Comparison of ENCODE assay signal across 20 cellular contexts in genomic region chr1:31310131-31310530, GRCh38.
"Had no signal": no experiment of that assay in that cellular context is flagged by ENCODE, and none has a peak within 500 bp of the region (broad histone marks: within the 10 kb centered on the region; RNA-seq: fewer than 3 reads in every experiment).

No MANE protein-coding gene starts in this region.

- H3K4me1 ChIP-seq: breast epithelium had no signal

- H3K27ac Mint-ChIP-seq: activated CD4-positive, alpha-beta memory T cell treated with anti-CD3 and anti-CD28 coated beads for 36 hours; activated CD4-positive, alpha-beta T cell treated with anti-CD3 and anti-CD28 coated beads, Interleukin-2, amount 10 ng/mL, durations not matched to agents 7 days and 5 days; activated naive CD4-positive, alpha-beta T cell treated with anti-CD3 and anti-CD28 coated beads, Interleukin-2, amount 50 U/mL, for 24 hours; activated T-cell treated with anti-CD3 and anti-CD28 coated beads, Interleukin-2, amount 50 U/mL, for 72 hours had no signal

- DNase-seq: activated CD4-positive, alpha-beta memory T cell treated with anti-CD3 and anti-CD28 coated beads for 36 hours; activated CD4-positive, alpha-beta T cell treated with anti-CD3 and anti-CD28 coated beads, Interleukin-2, amount 10 ng/mL, durations not matched to agents 7 days and 5 days; activated CD4-positive, CD25-positive, alpha-beta regulatory T cell; activated CD8-positive, alpha-beta memory T cell treated with anti-CD3 and anti-CD28 coated beads for 24 hours; activated naive CD4-positive, alpha-beta T cell; activated T-cell treated with anti-CD3 and anti-CD28 coated beads, Interleukin-2, amount 50 U/mL, for 72 hours; aorta; central memory CD4-positive, alpha-beta T cell; NCI-H1092 treated with DMSO at 0.1 percent for 48 hours; NCI-H1417 treated with DMSO at 0.1 percent for 48 hours; NCI-H1694 treated with DMSO at 0.1 percent for 48 hours; NCI-H2081; NCI-H510A treated with DMSO at 0.1 percent for 48 hours; NCI-H748 treated with DMSO at 0.1 percent for 48 hours; SIG-M5; T-helper 1 cell had no signal

- H3K27ac ChIP-seq: breast epithelium, KMS-11, VCaP had no signal

- H3K4me2 ChIP-seq: KMS-11 had no signal

- H3K9ac ChIP-seq: KMS-11 had no signal

- H3K36me3 ChIP-seq: breast epithelium had no signal

- ATAC-seq: activated T-cell treated with anti-CD3 and anti-CD28 coated beads, Interleukin-2, amount 50 U/mL, for 72 hours had no signal

- H3K27me3 ChIP-seq: breast epithelium had no signal

- H3K9me3 Mint-ChIP-seq: activated CD4-positive, alpha-beta memory T cell treated with anti-CD3 and anti-CD28 coated beads for 36 hours; activated CD4-positive, alpha-beta T cell treated with anti-CD3 and anti-CD28 coated beads, Interleukin-2, amount 10 ng/mL, durations not matched to agents 7 days and 5 days; activated naive CD4-positive, alpha-beta T cell treated with anti-CD3 and anti-CD28 coated beads, Interleukin-2, amount 50 U/mL, for 24 hours; activated T-cell treated with anti-CD3 and anti-CD28 coated beads, Interleukin-2, amount 50 U/mL, for 72 hours had no signal

- H3K4me3 ChIP-seq: breast epithelium had no signal

- H3K4me3 Mint-ChIP-seq: activated CD4-positive, alpha-beta memory T cell treated with anti-CD3 and anti-CD28 coated beads for 36 hours; activated CD4-positive, alpha-beta T cell treated with anti-CD3 and anti-CD28 coated beads, Interleukin-2, amount 10 ng/mL, durations not matched to agents 7 days and 5 days; activated naive CD4-positive, alpha-beta T cell treated with anti-CD3 and anti-CD28 coated beads, Interleukin-2, amount 50 U/mL, for 24 hours; activated T-cell treated with anti-CD3 and anti-CD28 coated beads, Interleukin-2, amount 50 U/mL, for 72 hours had no signal

- H3K27me3 Mint-ChIP-seq: activated CD4-positive, alpha-beta memory T cell treated with anti-CD3 and anti-CD28 coated beads for 36 hours; activated CD4-positive, alpha-beta T cell treated with anti-CD3 and anti-CD28 coated beads, Interleukin-2, amount 10 ng/mL, durations not matched to agents 7 days and 5 days; activated naive CD4-positive, alpha-beta T cell treated with anti-CD3 and anti-CD28 coated beads, Interleukin-2, amount 50 U/mL, for 24 hours had no signal

- H3K9me3 ChIP-seq: breast epithelium had no signal
